ENCODE assay signal across 13 cellular contexts in the genomic region with DNA sequence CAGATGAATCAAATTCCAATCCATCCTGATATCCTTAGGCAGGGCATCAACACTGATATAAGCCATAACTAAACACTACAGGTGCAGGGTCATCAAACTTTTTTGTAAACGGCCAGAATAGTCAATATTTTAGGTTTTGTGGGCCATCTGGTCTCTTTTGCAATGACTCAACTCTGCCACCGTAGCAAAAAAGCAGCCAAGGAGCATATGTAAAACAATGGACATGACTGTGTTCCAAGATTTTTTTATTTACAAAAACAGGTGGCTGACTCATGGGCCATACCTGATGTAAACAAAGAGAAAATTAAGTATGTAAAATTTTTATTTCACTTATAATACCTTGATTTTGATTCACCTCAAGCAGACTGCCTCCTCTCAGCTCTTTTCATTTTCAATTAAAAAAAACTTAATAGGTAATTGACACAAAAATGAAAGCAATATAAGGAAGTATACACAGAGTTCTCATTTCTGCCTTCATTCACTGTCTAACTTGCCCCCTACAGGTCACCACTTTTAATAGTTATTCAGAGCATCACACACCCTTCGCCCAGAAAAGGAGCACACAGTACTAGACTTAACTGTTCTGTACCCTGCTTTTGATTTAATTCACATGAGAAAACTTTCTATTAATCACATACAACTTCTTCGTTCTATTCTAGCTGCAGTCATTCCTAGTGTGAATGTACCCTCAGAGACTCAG. TPM values are rescaled to one million over a fixed set of nuclear protein-coding genes. Genes with fewer than 3 reads are reported as not detected.
DNase-seq lines count a peak whose midpoint lies in the region; ATAC-seq and TF ChIP-seq lines count a peak whose summit lies in the region.
"Had no signal": no experiment of that assay in that cellular context is flagged by ENCODE, and none has a peak within 500 bp of the region (broad histone marks: within the 10 kb centered on the region; RNA-seq: fewer than 3 reads in every experiment).

No MANE protein-coding gene starts in this region.

- H3K36me3 ChIP-seq in DOHH2 (ENCODE audit: control insufficient read depth, low read length) (no peaks in the 10 kb centered on the region), OCI-LY7 (ENCODE audit: insufficient read depth, low read length) (no peaks in the 10 kb centered on the region), vagina (no peaks in the 10 kb centered on the region)
- H3K36me3 ChIP-seq: brain microvascular endothelial cell, esophagus muscularis mucosa had no signal

- peak overlapping the region; percentile 46 for H2AFZ ChIP-seq in OCI-LY7 (ENCODE audit: low read length)

- H3K9me3 ChIP-seq in DOHH2 (ENCODE audit: control insufficient read depth, insufficient read depth, low read length), result no peaks in the 10 kb centered on the region
- H3K9me3 ChIP-seq in OCI-LY7 (ENCODE audit: low read length), result no peaks in the 10 kb centered on the region
- H3K9me3 ChIP-seq in vagina, result no peaks in the 10 kb centered on the region
- H3K9me3 ChIP-seq: esophagus muscularis mucosa had no signal

- H3K27me3 ChIP-seq in DOHH2 (ENCODE audit: control insufficient read depth, low read length), result no peaks in the 10 kb centered on the region
- H3K27me3 ChIP-seq in vagina, result no peaks in the 10 kb centered on the region
- H3K27me3 ChIP-seq: brain microvascular endothelial cell, esophagus muscularis mucosa had no signal

- TF ChIP-seq POLR2A in vagina (IDR thresholded peaks at IDR 0.05), result no peak

- no TSS peak for BruUV-seq in OCI-LY7 (replicated peaks; lab: Mats Ljungman, UMichigan)

- H3K4me2 ChIP-seq in DOHH2 (ENCODE audit: low read length) (no peak overlapping the region), OCI-LY7 (ENCODE audit: low read length) (no peak overlapping the region)

- peak; percentile 31 for TF ChIP-seq CTCF in DOHH2 (IDR thresholded peaks at IDR 0.05; ENCODE audit: low read depth, low read length, poor library complexity, severe bottlenecking)
- peak; percentile 65 for TF ChIP-seq CTCF in OCI-LY7 (conservative IDR thresholded peaks at IDR 0.05; ENCODE audit: low read length)
- no peak for TF ChIP-seq CTCF in vagina (IDR thresholded peaks at IDR 0.05)

- H4K20me1 ChIP-seq in DOHH2 (ENCODE audit: control insufficient read depth, insufficient read depth, low read depth, low read length) (no peaks in the 10 kb centered on the region), OCI-LY7 (ENCODE audit: insufficient read depth, low read length) (no peaks in the 10 kb centered on the region)

- H3K4me1 Mint-ChIP-seq in activated T-cell treated with anti-CD3 and anti-CD28 coated beads, Interleukin-2, amount 50 U/mL, for 4 hours (ENCODE audit: low read depth), result no peaks in the 10 kb centered on the region
- H3K4me1 Mint-ChIP-seq: immature natural killer cell had no signal

- POLR2A ChIA-PET in OCI-LY7 (lab: Charles Lee), result interaction anchor here (0.5 to 0.6 kb wide), 2 partner anchors 97 to 130 kb away, joined by 3 to 9 read pairs; no protein-coding TSS in a partner anchor

- H3K4me3 ChIP-seq in DOHH2 (ENCODE audit: low read length), result no peak overlapping the region
- H3K4me3 ChIP-seq in OCI-LY7 (ENCODE audit: low read depth, low read length, poor library complexity, severe bottlenecking), result no peak overlapping the region
- H3K4me3 ChIP-seq in vagina, result no peak overlapping the region
- H3K4me3 ChIP-seq: esophagus muscularis mucosa had no signal

- H3K4me1 ChIP-seq in DOHH2 (ENCODE audit: control insufficient read depth, low read length), result no peaks in the 10 kb centered on the region
- no peaks in the 10 kb centered on the region for H3K4me1 ChIP-seq in OCI-LY7 (ENCODE audit: insufficient read depth, low read length, poor library complexity, severe bottlenecking)
- H3K4me1 ChIP-seq in vagina, result no peaks in the 10 kb centered on the region
- H3K4me1 ChIP-seq: esophagus muscularis mucosa had no signal

- CTCF ChIA-PET in OCI-LY7 (lab: Charles Lee; ENCODE audit: unreplicated experiment), result no interaction called here

- no peak overlapping the region for H3K4me3 Mint-ChIP-seq in activated T-cell treated with anti-CD3 and anti-CD28 coated beads, Interleukin-2, amount 50 U/mL, for 4 hours
- H3K4me3 Mint-ChIP-seq: immature natural killer cell; T-helper 1 cell treated with Interleukin-12 subunit alpha and Interleukin-12 subunit beta and Interleukin-4 antibody, amounts not matched to agents 30 μg/mL and 1 μg/mL, for 36 hours had no signal

- H3F3A ChIP-seq in DOHH2 (ENCODE audit: control insufficient read depth, insufficient read depth), result no peaks in the 10 kb centered on the region

- H3K9me3 Mint-ChIP-seq in activated T-cell treated with anti-CD3 and anti-CD28 coated beads, Interleukin-2, amount 50 U/mL, for 4 hours, result no peaks in the 10 kb centered on the region
- H3K9me3 Mint-ChIP-seq: immature natural killer cell; T-helper 1 cell treated with Interleukin-12 subunit alpha and Interleukin-12 subunit beta and Interleukin-4 antibody, amounts not matched to agents 30 μg/mL and 1 μg/mL, for 36 hours had no signal

- intact Hi-C loops in OCI-LY7 (cut with micrococcal nuclease; ENCODE audit: unreplicated experiment), result loop anchor here (5.0 kb wide), 1 partner anchor 195 kb away; no protein-coding TSS in a partner anchor
- intact Hi-C loops in vagina (cut with DNase I), result no loop called here

- ATAC-seq in HG02938 (IDR thresholded peaks at IDR 0.05; ENCODE audit: unreplicated experiment), result peak; percentile 80
- ATAC-seq in activated T-cell treated with anti-CD3 and anti-CD28 coated beads, Interleukin-2, amount 50 U/mL, for 4 hours, result no peak
- no peak for ATAC-seq in GM21737 (IDR thresholded peaks at IDR 0.05; ENCODE audit: unreplicated experiment)

- H3K79me2 ChIP-seq in DOHH2 (ENCODE audit: control insufficient read depth, low read length), result no peaks in the 10 kb centered on the region
- no peaks in the 10 kb centered on the region for H3K79me2 ChIP-seq in OCI-LY7 (ENCODE audit: insufficient read depth, low read depth, low read length)

- H3K9me2 ChIP-seq in DOHH2 (replicated peaks; ENCODE audit: control insufficient read depth, low read length) (no peaks in the 10 kb centered on the region), OCI-LY7 (ENCODE audit: insufficient read depth, low read length) (no peaks in the 10 kb centered on the region)

- H3K27ac ChIP-seq in DOHH2 (ENCODE audit: low read depth, low read length), result no peak overlapping the region
- H3K27ac ChIP-seq in OCI-LY7 (ENCODE audit: low read depth, low read length, poor library complexity, severe bottlenecking), result no peak overlapping the region
- no peak overlapping the region for H3K27ac ChIP-seq in vagina
- H3K27ac ChIP-seq: brain microvascular endothelial cell, esophagus muscularis mucosa had no signal

- peaks cover 3% of the 10 kb centered on the region for H3K27me3 Mint-ChIP-seq in activated T-cell treated with anti-CD3 and anti-CD28 coated beads, Interleukin-2, amount 50 U/mL, for 4 hours (ENCODE audit: low read depth)

- H3K36me3 Mint-ChIP-seq in activated T-cell treated with anti-CD3 and anti-CD28 coated beads, Interleukin-2, amount 50 U/mL, for 4 hours (ENCODE audit: insufficient read depth), result no peaks in the 10 kb centered on the region

- peak; percentile 5 for DNase-seq in GM19238 (ENCODE audit: insufficient read length, low spot score)
- peak; percentile 30 for DNase-seq in OCI-LY7 (ENCODE audit: low spot score)
- no peak for DNase-seq in vagina (ENCODE audit: extremely low spot score in 2 of 2)
- DNase-seq in activated T-cell treated with anti-CD3 and anti-CD28 coated beads, Interleukin-2, amount 50 U/mL, for 4 hours, result no peak
- DNase-seq in activated naive CD4-positive, alpha-beta T cell treated with Interleukin-2 at 50 U/mL for 16 hours, result no peak
- DNase-seq: brain microvascular endothelial cell, immature natural killer cell, NCI-H446 treated with DMSO at 0.1 percent for 48 hours had no signal

RNA-seq across cellular contexts. Expression of gene GPM6B, which starts 35.3 kb away (rescaled TPM):
- not detected in 2 replicates for total RNA-seq in OCI-LY7 (2014; rRNA removed; shearing (Covaris generic))
- total RNA-seq in OCI-LY7 (2022) (not detected in 2 replicates), vagina (15.7 TPM)
- under 1 TPM; 0.08 to 0.13 (median 0.10) TPM for total RNA-seq in activated T-cell treated with anti-CD3 and anti-CD28 coated beads, Interleukin-2, amount 50 U/mL, for 4 hours

Comparison
In these comparisons a context has a peak if more than half of its experiments do, and no peak if none do; other contexts are left out.
1. CTCF ChIP-seq: peak in DOHH2 (single experiment) and OCI-LY7 (single experiment); none in vagina (0 of 3).
2. DNase-seq: peak in GM19238 (single experiment) and OCI-LY7 (single experiment); none in vagina (0 of 2), activated T-cell treated with anti-CD3 and anti-CD28 coated beads, Interleukin-2, amount 50 U/mL, for 4 hours (single experiment) and activated naive CD4-positive, alpha-beta T cell treated with Interleukin-2 at 50 U/mL for 16 hours (single experiment).
3. RNA of gene GPM6B, which starts 35.3 kb away (total RNA-seq): 15.7 TPM in vagina (single experiment); 0.08 to 0.13 TPM in activated T-cell treated with anti-CD3 and anti-CD28 coated beads, Interleukin-2, amount 50 U/mL, for 4 hours and not detected in OCI-LY7; every median in the first group is over 10 times any median in the second.